Comparison of ENCODE assay signal across 1 cellular context in the genomic region with DNA sequence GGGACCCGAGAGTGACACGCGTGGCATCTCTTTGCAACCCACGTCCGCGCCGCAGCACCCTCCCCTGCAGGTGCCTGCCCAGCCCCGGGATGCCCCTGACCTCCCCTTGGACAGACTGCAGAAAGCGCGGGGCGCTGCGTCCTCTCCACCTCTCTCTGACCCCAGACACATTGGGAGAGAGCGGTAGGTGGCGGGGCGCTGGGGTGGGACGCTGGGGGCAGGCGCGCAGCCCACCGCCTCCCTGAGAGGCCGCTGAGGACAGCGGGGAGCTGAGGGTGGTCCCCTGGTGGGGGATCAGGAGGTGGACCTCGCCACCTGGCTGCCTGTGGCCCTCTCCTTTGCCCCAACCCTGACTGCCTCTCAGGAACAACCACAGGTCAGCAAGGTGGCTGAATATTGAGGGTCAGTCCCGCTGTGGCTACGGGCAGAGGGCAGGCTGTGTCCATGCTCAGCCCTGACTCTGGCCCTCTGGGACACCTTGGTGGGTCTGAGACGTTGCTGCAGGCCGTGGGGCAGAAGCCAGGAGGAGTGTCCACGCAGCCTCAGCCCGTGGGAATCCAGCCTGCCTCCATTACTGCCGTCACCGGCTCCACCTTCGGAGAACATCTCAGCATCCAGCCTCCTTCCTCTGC.
TF ChIP-seq lines count a peak whose summit lies in the region.

No MANE protein-coding gene starts in this region.

TF ChIP-seq in HepG2, 621 proteins besides CTCF, POLR2A, EP300 and RAD21 (continues in another document):
- peak; percentile 66 for TF ChIP-seq ZNF883 (CRISPR knock-in tag; IDR thresholded peaks at IDR 0.05; ENCODE audit: not compliant biosample characterization)
- TF ChIP-seq CENPT (CRISPR knock-in tag; IDR thresholded peaks at IDR 0.05; ENCODE audit: low read depth) = peak; percentile 56; the same call in 1 of the 2 replicates
- 0 out of 2 replicates have a peak, but pooled peaks have one; percentile 9 for TF ChIP-seq NAIF1 (CRISPR knock-in tag; IDR thresholded peaks at IDR 0.05; ENCODE audit: borderline replicate concordance)
- no peak; the same call in 1 of the 2 replicates for TF ChIP-seq ERF (CRISPR knock-in tag; IDR thresholded peaks at IDR 0.05)
- no peak for TF ChIP-seq NCOA1 (CRISPR knock-in tag; IDR thresholded peaks at IDR 0.05)
- TF ChIP-seq, protein P1, sequence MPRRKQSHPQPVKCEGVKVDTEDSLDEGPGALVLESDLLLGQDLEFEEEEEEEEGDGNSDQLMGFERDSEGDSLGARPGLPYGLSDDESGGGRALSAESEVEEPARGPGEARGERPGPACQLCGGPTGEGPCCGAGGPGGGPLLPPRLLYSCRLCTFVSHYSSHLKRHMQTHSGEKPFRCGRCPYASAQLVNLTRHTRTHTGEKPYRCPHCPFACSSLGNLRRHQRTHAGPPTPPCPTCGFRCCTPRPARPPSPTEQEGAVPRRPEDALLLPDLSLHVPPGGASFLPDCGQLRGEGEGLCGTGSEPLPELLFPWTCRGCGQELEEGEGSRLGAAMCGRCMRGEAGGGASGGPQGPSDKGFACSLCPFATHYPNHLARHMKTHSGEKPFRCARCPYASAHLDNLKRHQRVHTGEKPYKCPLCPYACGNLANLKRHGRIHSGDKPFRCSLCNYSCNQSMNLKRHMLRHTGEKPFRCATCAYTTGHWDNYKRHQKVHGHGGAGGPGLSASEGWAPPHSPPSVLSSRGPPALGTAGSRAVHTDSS (CRISPR knock-in tag; conservative IDR thresholded peaks at IDR 0.05) = no peak
- TF ChIP-seq, protein P2, sequence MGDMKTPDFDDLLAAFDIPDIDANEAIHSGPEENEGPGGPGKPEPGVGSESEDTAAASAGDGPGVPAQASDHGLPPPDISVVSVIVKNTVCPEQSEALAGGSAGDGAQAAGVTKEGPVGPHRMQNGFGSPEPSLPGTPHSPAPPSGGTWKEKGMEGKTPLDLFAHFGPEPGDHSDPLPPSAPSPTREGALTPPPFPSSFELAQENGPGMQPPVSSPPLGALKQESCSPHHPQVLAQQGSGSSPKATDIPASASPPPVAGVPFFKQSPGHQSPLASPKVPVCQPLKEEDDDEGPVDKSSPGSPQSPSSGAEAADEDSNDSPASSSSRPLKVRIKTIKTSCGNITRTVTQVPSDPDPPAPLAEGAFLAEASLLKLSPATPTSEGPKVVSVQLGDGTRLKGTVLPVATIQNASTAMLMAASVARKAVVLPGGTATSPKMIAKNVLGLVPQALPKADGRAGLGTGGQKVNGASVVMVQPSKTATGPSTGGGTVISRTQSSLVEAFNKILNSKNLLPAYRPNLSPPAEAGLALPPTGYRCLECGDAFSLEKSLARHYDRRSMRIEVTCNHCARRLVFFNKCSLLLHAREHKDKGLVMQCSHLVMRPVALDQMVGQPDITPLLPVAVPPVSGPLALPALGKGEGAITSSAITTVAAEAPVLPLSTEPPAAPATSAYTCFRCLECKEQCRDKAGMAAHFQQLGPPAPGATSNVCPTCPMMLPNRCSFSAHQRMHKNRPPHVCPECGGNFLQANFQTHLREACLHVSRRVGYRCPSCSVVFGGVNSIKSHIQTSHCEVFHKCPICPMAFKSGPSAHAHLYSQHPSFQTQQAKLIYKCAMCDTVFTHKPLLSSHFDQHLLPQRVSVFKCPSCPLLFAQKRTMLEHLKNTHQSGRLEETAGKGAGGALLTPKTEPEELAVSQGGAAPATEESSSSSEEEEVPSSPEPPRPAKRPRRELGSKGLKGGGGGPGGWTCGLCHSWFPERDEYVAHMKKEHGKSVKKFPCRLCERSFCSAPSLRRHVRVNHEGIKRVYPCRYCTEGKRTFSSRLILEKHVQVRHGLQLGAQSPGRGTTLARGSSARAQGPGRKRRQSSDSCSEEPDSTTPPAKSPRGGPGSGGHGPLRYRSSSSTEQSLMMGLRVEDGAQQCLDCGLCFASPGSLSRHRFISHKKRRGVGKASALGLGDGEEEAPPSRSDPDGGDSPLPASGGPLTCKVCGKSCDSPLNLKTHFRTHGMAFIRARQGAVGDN (CRISPR knock-in tag; IDR thresholded peaks at IDR 0.05) = peak; percentile 67
- 0 out of 2 replicates have a peak, but pooled peaks have one; percentile 6 for TF ChIP-seq ZNF441 (CRISPR knock-in tag; IDR thresholded peaks at IDR 0.05; ENCODE audit: borderline replicate concordance)
- TF ChIP-seq, protein P3, sequence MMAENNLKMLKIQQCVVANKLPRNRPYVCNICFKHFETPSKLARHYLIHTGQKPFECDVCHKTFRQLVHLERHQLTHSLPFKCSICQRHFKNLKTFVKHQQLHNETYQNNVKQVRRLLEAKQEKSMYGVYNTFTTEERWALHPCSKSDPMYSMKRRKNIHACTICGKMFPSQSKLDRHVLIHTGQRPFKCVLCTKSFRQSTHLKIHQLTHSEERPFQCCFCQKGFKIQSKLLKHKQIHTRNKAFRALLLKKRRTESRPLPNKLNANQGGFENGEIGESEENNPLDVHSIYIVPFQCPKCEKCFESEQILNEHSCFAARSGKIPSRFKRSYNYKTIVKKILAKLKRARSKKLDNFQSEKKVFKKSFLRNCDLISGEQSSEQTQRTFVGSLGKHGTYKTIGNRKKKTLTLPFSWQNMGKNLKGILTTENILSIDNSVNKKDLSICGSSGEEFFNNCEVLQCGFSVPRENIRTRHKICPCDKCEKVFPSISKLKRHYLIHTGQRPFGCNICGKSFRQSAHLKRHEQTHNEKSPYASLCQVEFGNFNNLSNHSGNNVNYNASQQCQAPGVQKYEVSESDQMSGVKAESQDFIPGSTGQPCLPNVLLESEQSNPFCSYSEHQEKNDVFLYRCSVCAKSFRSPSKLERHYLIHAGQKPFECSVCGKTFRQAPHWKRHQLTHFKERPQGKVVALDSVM (CRISPR knock-in tag; IDR thresholded peaks at IDR 0.05) = peak; percentile 31; the same call in 1 of the 2 replicates
- 0 out of 2 replicates have a peak, but pooled peaks have one; percentile 8 for TF ChIP-seq TAF1 (CRISPR knock-in tag; IDR thresholded peaks at IDR 0.05)
- TF ChIP-seq ZNF598 (CRISPR knock-in tag; IDR thresholded peaks at IDR 0.05; ENCODE audit: borderline replicate concordance) = 0 out of 2 replicates have a peak, but pooled peaks have one; percentile 46
- TF ChIP-seq MTERF4 (CRISPR knock-in tag; IDR thresholded peaks at IDR 0.05) = peak; percentile 52; the same call in 1 of the 2 replicates
- TF ChIP-seq AGO2 (optimal IDR thresholded peaks at IDR 0.05; ENCODE audit: low read depth, low read length) = peak; percentile 54
- 0 out of 2 replicates have a peak, but pooled peaks have one; percentile 38 for TF ChIP-seq ZNF33B (CRISPR knock-in tag; IDR thresholded peaks at IDR 0.05)
- TF ChIP-seq, protein P4, sequence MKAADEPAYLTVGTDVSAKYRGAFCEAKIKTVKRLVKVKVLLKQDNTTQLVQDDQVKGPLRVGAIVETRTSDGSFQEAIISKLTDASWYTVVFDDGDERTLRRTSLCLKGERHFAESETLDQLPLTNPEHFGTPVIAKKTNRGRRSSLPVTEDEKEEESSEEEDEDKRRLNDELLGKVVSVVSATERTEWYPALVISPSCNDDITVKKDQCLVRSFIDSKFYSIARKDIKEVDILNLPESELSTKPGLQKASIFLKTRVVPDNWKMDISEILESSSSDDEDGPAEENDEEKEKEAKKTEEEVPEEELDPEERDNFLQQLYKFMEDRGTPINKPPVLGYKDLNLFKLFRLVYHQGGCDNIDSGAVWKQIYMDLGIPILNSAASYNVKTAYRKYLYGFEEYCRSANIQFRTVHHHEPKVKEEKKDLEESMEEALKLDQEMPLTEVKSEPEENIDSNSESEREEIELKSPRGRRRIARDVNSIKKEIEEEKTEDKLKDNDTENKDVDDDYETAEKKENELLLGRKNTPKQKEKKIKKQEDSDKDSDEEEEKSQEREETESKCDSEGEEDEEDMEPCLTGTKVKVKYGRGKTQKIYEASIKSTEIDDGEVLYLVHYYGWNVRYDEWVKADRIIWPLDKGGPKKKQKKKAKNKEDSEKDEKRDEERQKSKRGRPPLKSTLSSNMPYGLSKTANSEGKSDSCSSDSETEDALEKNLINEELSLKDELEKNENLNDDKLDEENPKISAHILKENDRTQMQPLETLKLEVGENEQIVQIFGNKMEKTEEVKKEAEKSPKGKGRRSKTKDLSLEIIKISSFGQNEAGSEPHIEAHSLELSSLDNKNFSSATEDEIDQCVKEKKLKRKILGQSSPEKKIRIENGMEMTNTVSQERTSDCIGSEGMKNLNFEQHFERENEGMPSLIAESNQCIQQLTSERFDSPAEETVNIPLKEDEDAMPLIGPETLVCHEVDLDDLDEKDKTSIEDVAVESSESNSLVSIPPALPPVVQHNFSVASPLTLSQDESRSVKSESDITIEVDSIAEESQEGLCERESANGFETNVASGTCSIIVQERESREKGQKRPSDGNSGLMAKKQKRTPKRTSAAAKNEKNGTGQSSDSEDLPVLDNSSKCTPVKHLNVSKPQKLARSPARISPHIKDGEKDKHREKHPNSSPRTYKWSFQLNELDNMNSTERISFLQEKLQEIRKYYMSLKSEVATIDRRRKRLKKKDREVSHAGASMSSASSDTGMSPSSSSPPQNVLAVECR (CRISPR knock-in tag; IDR thresholded peaks at IDR 0.05; ENCODE audit: borderline replicate concordance) = peak; percentile 6; the same call in 1 of the 2 replicates
- TF ChIP-seq NRL (CRISPR knock-in tag; IDR thresholded peaks at IDR 0.05; ENCODE audit: borderline replicate concordance) = 0 out of 2 replicates have a peak, but pooled peaks have one; percentile 10
- 0 out of 2 replicates have a peak, but pooled peaks have one; percentile 39 for TF ChIP-seq ZNF446 (CRISPR knock-in tag; IDR thresholded peaks at IDR 0.05)
- TF ChIP-seq STAT5B (CRISPR knock-in tag; IDR thresholded peaks at IDR 0.05) = no peak
- 0 out of 2 replicates have a peak, but pooled peaks have one; percentile 36 for TF ChIP-seq ARID2 (CRISPR knock-in tag; IDR thresholded peaks at IDR 0.05; ENCODE audit: borderline replicate concordance)
- no peak for TF ChIP-seq ZNF253 (CRISPR knock-in tag; IDR thresholded peaks at IDR 0.05; ENCODE audit: borderline replicate concordance)
- TF ChIP-seq FOSL2 (CRISPR knock-in tag; IDR thresholded peaks at IDR 0.05) = 0 out of 2 replicates have a peak, but pooled peaks have one; percentile 4
- peak; percentile 47; the same call in 1 of the 2 replicates for TF ChIP-seq BCL3 (CRISPR knock-in tag; IDR thresholded peaks at IDR 0.05)
- TF ChIP-seq GFI1 (CRISPR knock-in tag; IDR thresholded peaks at IDR 0.05; ENCODE audit: borderline replicate concordance) = no peak
- TF ChIP-seq RBFOX2 (IDR thresholded peaks at IDR 0.05; ENCODE audit: low read depth, low read length) = peak; percentile 4; the same call in 1 of the 2 replicates
- peak; percentile 36 to 53; a peak in 1 of 4 replicates for TF ChIP-seq HMGXB4 (CRISPR knock-in tag; IDR thresholded peaks at IDR 0.05; ENCODE audit: borderline replicate concordance in 1 of 2, low read depth in 1 of 2)
- 0 out of 2 replicates have a peak, but pooled peaks have one; percentile 39 for TF ChIP-seq ZNF543 (CRISPR knock-in tag; IDR thresholded peaks at IDR 0.05)
- TF ChIP-seq ZNF878 (CRISPR knock-in tag; IDR thresholded peaks at IDR 0.05) = peak; percentile 4; the same call in 1 of the 2 replicates
- TF ChIP-seq HES4 (CRISPR knock-in tag; IDR thresholded peaks at IDR 0.05; ENCODE audit: borderline replicate concordance) = peak; percentile 61; the same call in 1 of the 2 replicates
- TF ChIP-seq ISL2 (CRISPR knock-in tag; IDR thresholded peaks at IDR 0.05) = peak; percentile 8; the same call in 1 of the 2 replicates
- TF ChIP-seq ZNF704 (CRISPR knock-in tag; IDR thresholded peaks at IDR 0.05; ENCODE audit: borderline replicate concordance) = 0 out of 2 replicates have a peak, but pooled peaks have one; percentile 7
- 0 out of 2 replicates have a peak, but pooled peaks have one; percentile 7 for TF ChIP-seq ZNF768 (CRISPR knock-in tag; IDR thresholded peaks at IDR 0.05)
- peak; percentile 32; the same call in 1 of the 2 replicates for TF ChIP-seq ZNF501 (CRISPR knock-in tag; IDR thresholded peaks at IDR 0.05)
